In the genomic region with DNA sequence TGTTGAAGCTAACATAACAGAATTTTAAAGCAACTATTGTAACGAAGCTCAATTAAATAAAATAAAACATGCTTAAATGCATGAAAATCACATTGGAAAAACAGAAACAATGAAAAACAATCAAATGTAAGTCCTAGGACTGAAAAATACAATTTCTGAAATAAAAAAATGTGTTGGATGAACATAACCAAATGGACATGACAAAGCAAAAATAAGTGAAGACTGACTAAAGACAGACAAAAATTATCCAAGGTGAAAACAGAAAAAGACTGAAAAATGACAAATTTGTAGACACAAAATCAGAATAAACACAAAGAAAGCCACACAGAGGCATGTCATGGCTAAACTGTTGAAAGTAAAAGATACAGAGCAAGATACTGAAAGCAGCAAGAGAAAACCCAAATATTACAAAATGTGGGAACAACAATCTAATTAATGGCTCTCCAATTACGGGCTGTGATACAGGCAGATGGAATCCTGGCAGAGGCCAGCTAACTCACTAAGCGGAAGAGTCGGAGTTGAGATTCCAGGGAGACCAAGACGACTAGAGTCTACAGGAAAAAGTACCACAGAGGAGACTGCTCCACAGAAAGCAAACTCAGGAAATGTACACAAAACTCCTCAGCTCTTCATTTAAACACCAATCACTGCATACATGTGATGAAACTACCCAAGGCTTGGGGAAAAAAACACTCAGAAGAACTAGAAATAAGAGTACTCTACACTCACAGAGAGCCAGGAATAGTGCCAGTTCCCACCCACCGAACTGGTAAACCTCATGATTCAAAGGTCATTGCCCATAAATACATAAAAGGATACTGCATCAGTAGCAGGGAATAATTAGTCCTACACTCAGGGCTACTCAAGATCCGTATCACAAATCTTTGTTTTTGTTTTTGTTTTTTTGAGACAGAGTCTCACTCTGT, we compare ENCODE assay signal across 15 cellular contexts.
DNase-seq lines count a peak whose midpoint lies in the region; ATAC-seq and TF ChIP-seq lines count a peak whose summit lies in the region.
"Had no signal": no experiment of that assay in that cellular context is flagged by ENCODE, and none has a peak within 500 bp of the region (broad histone marks: within the 10 kb centered on the region; RNA-seq: fewer than 3 reads in every experiment).

No MANE protein-coding gene starts in this region.

- H3K56ac ChIP-seq in IMR-90 (ENCODE audit: extremely low read depth, insufficient read depth, low read length) = no peak overlapping the region

- no peak overlapping the region for H2BK5ac ChIP-seq in IMR-90 (ENCODE audit: low read depth, low read length, poor library complexity, severe bottlenecking)

- TF ChIP-seq POLR2A in IMR-90 (IDR thresholded peaks at IDR 0.05; ENCODE audit: low read depth, low read length) (no peak), esophagus squamous epithelium (IDR thresholded peaks at IDR 0.05) (no peak)

- H4K5ac ChIP-seq in IMR-90 (ENCODE audit: low read depth, low read length) = no peak overlapping the region

- no peak overlapping the region for H3K18ac ChIP-seq in IMR-90 (ENCODE audit: low read depth, low read length)

- no peak overlapping the region for H2AK5ac ChIP-seq in IMR-90 (ENCODE audit: low read depth, low read length)

- H2AK9ac ChIP-seq in IMR-90 (replicated peaks; ENCODE audit: low read depth, low read length, poor library complexity) = no peak overlapping the region

- H3K4me3 ChIP-seq in IMR-90 (ENCODE audit: insufficient read depth, low read depth, low read length) (no peak overlapping the region), esophagus squamous epithelium (peak overlapping the region in 1 of 4 donors; percentile 16), mucosa of descending colon (no peak overlapping the region)
- H3K4me3 ChIP-seq: GM12878 had no signal

- intact Hi-C loops in IMR-90 (cut with micrococcal nuclease) = no loop called here
- intact Hi-C loops in esophagus squamous epithelium (cut with DNase I) = no loop called here
- intact Hi-C loops in mucosa of descending colon (cut with DNase I, micrococcal nuclease) = no loop called here

- in situ Hi-C loops in IMR-90 (cut with MboI; ENCODE audit: low sequenced_read_pairs) = no loop called here

- H3K4me1 ChIP-seq in IMR-90 (ENCODE audit: control insufficient read depth, insufficient read depth, low read length) (no peaks in the 10 kb centered on the region), esophagus squamous epithelium (peaks cover 0 to 5% (median 0%) of the 10 kb centered on the region in 3 donors), mucosa of descending colon (ENCODE audit: low read depth) (peaks cover 3% of the 10 kb centered on the region)

- H4K8ac ChIP-seq in IMR-90 (ENCODE audit: low read depth in 2 of 2, low read length in 2 of 2) = no peak overlapping the region

- no peak overlapping the region; the same call in 1 of the 2 replicates for H3K4ac ChIP-seq in IMR-90 (ENCODE audit: low read depth, low read length)

- dilution Hi-C loops in IMR-90 (cut with HindIII; ENCODE audit: low sequenced_read_pairs, unreplicated experiment) = no loop called here

- ATAC-seq in IMR-90 (ENCODE audit: low read depth) = peak; percentile 74
- ATAC-seq in mucosa of descending colon = peak; percentile 70
- ATAC-seq in GM18868 (IDR thresholded peaks at IDR 0.05; ENCODE audit: unreplicated experiment) = no peak
- ATAC-seq in HG03175 (IDR thresholded peaks at IDR 0.05; ENCODE audit: unreplicated experiment) = no peak
- ATAC-seq in GM19467 (IDR thresholded peaks at IDR 0.05; ENCODE audit: unreplicated experiment) = no peak
- ATAC-seq: GM12878 had no signal

- H3K14ac ChIP-seq in IMR-90 (replicated peaks; ENCODE audit: low read depth, low read length) = no peak overlapping the region

- H2BK15ac ChIP-seq in IMR-90 (ENCODE audit: low read depth, low read length) = no peak overlapping the region

- no peaks in the 10 kb centered on the region for H3K36me3 ChIP-seq in IMR-90 (ENCODE audit: control insufficient read depth, insufficient read depth, low read length)
- no peaks in the 10 kb centered on the region for H3K36me3 ChIP-seq in esophagus squamous epithelium
- no peaks in the 10 kb centered on the region for H3K36me3 ChIP-seq in mucosa of descending colon (ENCODE audit: low read depth)

- POLR2A ChIA-PET in IMR-90 (lab: Charles Lee; ENCODE audit: unreplicated experiment) = no interaction called here

- no peak for TF ChIP-seq RAD21 in IMR-90 (IDR thresholded peaks at IDR 0.05; ENCODE audit: low read length)

- no peak overlapping the region for H2BK20ac ChIP-seq in IMR-90 (ENCODE audit: low read depth, low read length)

- H2AFZ ChIP-seq in IMR-90 (replicated peaks; ENCODE audit: low read length, poor library complexity) = no peak overlapping the region

- no peaks in the 10 kb centered on the region for H3K9me3 ChIP-seq in IMR-90 (ENCODE audit: control insufficient read depth, insufficient read depth, low read length)
- H3K9me3 ChIP-seq in esophagus squamous epithelium = no peaks in the 10 kb centered on the region
- no peaks in the 10 kb centered on the region for H3K9me3 ChIP-seq in mucosa of descending colon

- H4K20me1 ChIP-seq in IMR-90 (ENCODE audit: insufficient read depth, low read length) = no peaks in the 10 kb centered on the region; the same call in 1 of the 2 replicates

- H3K4me2 ChIP-seq in IMR-90 (ENCODE audit: low read depth, low read length) = peak overlapping the region; percentile 39; the same call in 1 of the 2 replicates

- H3K9me1 ChIP-seq in IMR-90 (ENCODE audit: insufficient read depth, low read length) = no peaks in the 10 kb centered on the region

- H3K27ac ChIP-seq in IMR-90 (ENCODE audit: insufficient read depth, low read length) (peak overlapping the region; percentile 17; the same call in 1 of the 2 replicates), esophagus squamous epithelium (peak overlapping the region in 3 of 4 donors; percentile 8 to 70 (median 59))

- H3K9ac ChIP-seq in IMR-90 (ENCODE audit: low read depth, low read length) = no peak overlapping the region

- H4K91ac ChIP-seq in IMR-90 (ENCODE audit: insufficient read depth, low read depth, low read length) = no peak overlapping the region

- 0 out of 2 replicates have a peak overlapping the region, but pooled peaks have one; percentile 11 for H3K23ac ChIP-seq in IMR-90 (ENCODE audit: low read depth, low read length)

- H3K27me3 ChIP-seq in IMR-90 (ENCODE audit: control insufficient read depth, insufficient read depth, low read length) (no peaks in the 10 kb centered on the region), esophagus squamous epithelium (no peaks in the 10 kb centered on the region)

- peaks cover 3 to 13% of the 10 kb centered on the region in 2 experiments; a peak in 2 of 4 replicates for H3K79me1 ChIP-seq in IMR-90 (ENCODE audit: low read depth in 1 of 2, low read length in 2 of 2)

- no CpG with 5 or more reads among the region's 7 CpGs for WGBS in IMR-90 (ENCODE audit: extremely low coverage in 2 of 2, insufficient read length in 1 of 2), 2 experiments
- WGBS in esophagus squamous epithelium, 2 donors = 71 to 79% methylated on average over 7 of the region's 7 CpGs

- BruUV-seq in IMR-90 (replicated peaks; lab: Mats Ljungman, UMichigan) = no TSS peak

- DNase-seq in AG09319 (ENCODE audit: extremely low read depth, low read depth) (peak; percentile 23), IMR-90 (peak; percentile 44), esophagus squamous epithelium (lab: John Stamatoyannopoulos, UW) (no peak), mucosa of descending colon (peak in 1 of 3 donors; percentile 53), hippocampal formation (lab: John Stamatoyannopoulos, UW) (no peak)
- DNase-seq: activated CD4-positive, alpha-beta memory T cell treated with anti-CD3 and anti-CD28 coated beads, Interleukin-2, amount 10 ng/mL, durations not matched to agents 7 days and 5 days; activated effector memory CD4-positive, alpha-beta T cell treated with anti-CD3 and anti-CD28 coated beads, Interleukin-2, amount 50 U/mL, for 16 hours; central memory CD4-positive, alpha-beta T cell; Karpas-422; NCI-H1694; NCI-H748 treated with DMSO at 0.1 percent for 48 hours had no signal

- no peak for TF ChIP-seq CTCF in AG09319 (IDR thresholded peaks at IDR 0.05; ENCODE audit: low read depth, low read length)
- TF ChIP-seq CTCF in IMR-90 (conservative IDR thresholded peaks at IDR 0.05; ENCODE audit: low read depth, low read length) = no peak
- no peak for TF ChIP-seq CTCF in esophagus squamous epithelium (IDR thresholded peaks at IDR 0.05)
- TF ChIP-seq CTCF in mucosa of descending colon (IDR thresholded peaks at IDR 0.05) = no peak

- no peak overlapping the region for H2BK120ac ChIP-seq in IMR-90 (ENCODE audit: low read depth, low read length)

- CTCF ChIA-PET in IMR-90 (lab: Yijun Ruan, JAX) = interaction anchor here (0.7 to 1.1 kb wide), 2 partner anchors 19 to 323 kb away, joined by 3 read pairs; no protein-coding TSS in a partner anchor

TF ChIP-seq in IMR-90, 13 proteins besides CTCF, POLR2A, EP300 and RAD21 (continues in another document):
- TF ChIP-seq FOS (IDR thresholded peaks at IDR 0.05; ENCODE audit: low read depth, low read length) (no peak), NFE2L2 (IDR thresholded peaks at IDR 0.05; ENCODE audit: low read depth, low read length) (no peak), MAFK (IDR thresholded peaks at IDR 0.05; ENCODE audit: low read depth, low read length) (no peak), RCOR1 (IDR thresholded peaks at IDR 0.05; ENCODE audit: insufficient replicate concordance, low read length) (no peak), SMC3 (IDR thresholded peaks at IDR 0.05; ENCODE audit: low read depth, low read length) (no peak), RFX5 (IDR thresholded peaks at IDR 0.05; ENCODE audit: low read depth, low read length) (no peak), CHD1 (IDR thresholded peaks at IDR 0.05; ENCODE audit: low read depth, low read length) (no peak)
- TF ChIP-seq, protein P1, sequence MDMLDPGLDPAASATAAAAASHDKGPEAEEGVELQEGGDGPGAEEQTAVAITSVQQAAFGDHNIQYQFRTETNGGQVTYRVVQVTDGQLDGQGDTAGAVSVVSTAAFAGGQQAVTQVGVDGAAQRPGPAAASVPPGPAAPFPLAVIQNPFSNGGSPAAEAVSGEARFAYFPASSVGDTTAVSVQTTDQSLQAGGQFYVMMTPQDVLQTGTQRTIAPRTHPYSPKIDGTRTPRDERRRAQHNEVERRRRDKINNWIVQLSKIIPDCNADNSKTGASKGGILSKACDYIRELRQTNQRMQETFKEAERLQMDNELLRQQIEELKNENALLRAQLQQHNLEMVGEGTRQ (IDR thresholded peaks at IDR 0.05; ENCODE audit: low read depth, low read length) = no peak
- TF ChIP-seq, protein P2, sequence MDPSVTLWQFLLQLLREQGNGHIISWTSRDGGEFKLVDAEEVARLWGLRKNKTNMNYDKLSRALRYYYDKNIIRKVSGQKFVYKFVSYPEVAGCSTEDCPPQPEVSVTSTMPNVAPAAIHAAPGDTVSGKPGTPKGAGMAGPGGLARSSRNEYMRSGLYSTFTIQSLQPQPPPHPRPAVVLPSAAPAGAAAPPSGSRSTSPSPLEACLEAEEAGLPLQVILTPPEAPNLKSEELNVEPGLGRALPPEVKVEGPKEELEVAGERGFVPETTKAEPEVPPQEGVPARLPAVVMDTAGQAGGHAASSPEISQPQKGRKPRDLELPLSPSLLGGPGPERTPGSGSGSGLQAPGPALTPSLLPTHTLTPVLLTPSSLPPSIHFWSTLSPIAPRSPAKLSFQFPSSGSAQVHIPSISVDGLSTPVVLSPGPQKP (IDR thresholded peaks at IDR 0.05; ENCODE audit: borderline replicate concordance, low read depth, low read length) = no peak

Comparison
In these comparisons a context has a peak if more than half of its experiments do, and no peak if none do; other contexts are left out.
1. DNase-seq: peak in AG09319 (single experiment) and IMR-90 (single experiment); none in esophagus squamous epithelium (single experiment) and hippocampal formation (0 of 2).
2. ATAC-seq: peak in IMR-90 (single experiment) and mucosa of descending colon (single experiment); none in GM18868 (single experiment), HG03175 (single experiment) and GM19467 (single experiment).